ENCODE assay signal across 1 cellular context in the genomic region with DNA sequence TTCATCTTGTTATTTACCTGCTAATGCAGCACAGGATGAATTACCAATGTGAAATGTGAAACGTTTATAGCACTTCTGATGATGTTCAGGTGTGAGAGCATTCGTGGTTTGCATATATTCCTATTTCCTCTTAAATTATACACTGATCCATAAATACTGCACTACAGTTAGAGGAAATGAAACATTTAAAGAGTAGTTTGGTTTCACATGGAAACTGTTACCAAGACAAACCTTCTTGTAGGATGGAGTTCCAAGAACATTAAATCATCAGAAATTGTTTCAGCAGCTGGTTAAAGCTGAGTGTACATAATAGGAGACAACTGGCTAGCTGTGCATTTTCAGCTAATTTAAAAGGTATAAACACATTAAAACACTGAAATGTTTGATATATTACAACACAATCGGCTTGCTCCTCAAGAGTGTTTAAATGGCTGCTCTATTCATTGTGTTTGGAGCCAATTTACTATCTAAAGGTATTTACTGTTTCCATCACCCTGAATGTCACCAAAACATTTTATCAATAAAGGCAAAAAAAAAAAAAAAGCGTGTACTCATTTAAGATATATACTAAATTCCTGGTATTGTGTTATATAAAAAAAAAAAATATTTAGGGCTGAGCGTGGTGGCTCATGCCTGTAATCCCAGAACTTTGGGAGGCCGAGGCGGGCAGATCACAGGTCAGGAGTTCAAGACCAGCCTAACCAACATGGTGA.
TF ChIP-seq lines count a peak whose summit lies in the region.

No MANE protein-coding gene starts in this region.

TF ChIP-seq in SK-N-SH treated with all-trans-retinoic acid at 6 μM for 48 hours, 23 proteins besides CTCF, POLR2A, EP300 and RAD21 (continued from another document):
- no peak for TF ChIP-seq ZFP3 (CRISPR knock-in tag; IDR thresholded peaks at IDR 0.05)
- no peak for TF ChIP-seq ESRRG (CRISPR knock-in tag; IDR thresholded peaks at IDR 0.05)
- TF ChIP-seq, protein P1, sequence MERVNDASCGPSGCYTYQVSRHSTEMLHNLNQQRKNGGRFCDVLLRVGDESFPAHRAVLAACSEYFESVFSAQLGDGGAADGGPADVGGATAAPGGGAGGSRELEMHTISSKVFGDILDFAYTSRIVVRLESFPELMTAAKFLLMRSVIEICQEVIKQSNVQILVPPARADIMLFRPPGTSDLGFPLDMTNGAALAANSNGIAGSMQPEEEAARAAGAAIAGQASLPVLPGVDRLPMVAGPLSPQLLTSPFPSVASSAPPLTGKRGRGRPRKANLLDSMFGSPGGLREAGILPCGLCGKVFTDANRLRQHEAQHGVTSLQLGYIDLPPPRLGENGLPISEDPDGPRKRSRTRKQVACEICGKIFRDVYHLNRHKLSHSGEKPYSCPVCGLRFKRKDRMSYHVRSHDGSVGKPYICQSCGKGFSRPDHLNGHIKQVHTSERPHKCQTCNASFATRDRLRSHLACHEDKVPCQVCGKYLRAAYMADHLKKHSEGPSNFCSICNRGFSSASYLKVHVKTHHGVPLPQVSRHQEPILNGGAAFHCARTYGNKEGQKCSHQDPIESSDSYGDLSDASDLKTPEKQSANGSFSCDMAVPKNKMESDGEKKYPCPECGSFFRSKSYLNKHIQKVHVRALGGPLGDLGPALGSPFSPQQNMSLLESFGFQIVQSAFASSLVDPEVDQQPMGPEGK (CRISPR knock-in tag; IDR thresholded peaks at IDR 0.05; ENCODE audit: borderline replicate concordance): no peak
- TF ChIP-seq ZC3H10 (CRISPR knock-in tag; IDR thresholded peaks at IDR 0.05): no peak
- no peak for TF ChIP-seq OSR1 (CRISPR knock-in tag; IDR thresholded peaks at IDR 0.05)
- no peak for TF ChIP-seq CSDC2 (CRISPR knock-in tag; IDR thresholded peaks at IDR 0.05)
- TF ChIP-seq GLIS3 (CRISPR knock-in tag; IDR thresholded peaks at IDR 0.05): no peak
- TF ChIP-seq ZNF8 (CRISPR knock-in tag; IDR thresholded peaks at IDR 0.05): no peak
- TF ChIP-seq ZNF70 (CRISPR knock-in tag; IDR thresholded peaks at IDR 0.05): no peak
- TF ChIP-seq, protein P2, sequence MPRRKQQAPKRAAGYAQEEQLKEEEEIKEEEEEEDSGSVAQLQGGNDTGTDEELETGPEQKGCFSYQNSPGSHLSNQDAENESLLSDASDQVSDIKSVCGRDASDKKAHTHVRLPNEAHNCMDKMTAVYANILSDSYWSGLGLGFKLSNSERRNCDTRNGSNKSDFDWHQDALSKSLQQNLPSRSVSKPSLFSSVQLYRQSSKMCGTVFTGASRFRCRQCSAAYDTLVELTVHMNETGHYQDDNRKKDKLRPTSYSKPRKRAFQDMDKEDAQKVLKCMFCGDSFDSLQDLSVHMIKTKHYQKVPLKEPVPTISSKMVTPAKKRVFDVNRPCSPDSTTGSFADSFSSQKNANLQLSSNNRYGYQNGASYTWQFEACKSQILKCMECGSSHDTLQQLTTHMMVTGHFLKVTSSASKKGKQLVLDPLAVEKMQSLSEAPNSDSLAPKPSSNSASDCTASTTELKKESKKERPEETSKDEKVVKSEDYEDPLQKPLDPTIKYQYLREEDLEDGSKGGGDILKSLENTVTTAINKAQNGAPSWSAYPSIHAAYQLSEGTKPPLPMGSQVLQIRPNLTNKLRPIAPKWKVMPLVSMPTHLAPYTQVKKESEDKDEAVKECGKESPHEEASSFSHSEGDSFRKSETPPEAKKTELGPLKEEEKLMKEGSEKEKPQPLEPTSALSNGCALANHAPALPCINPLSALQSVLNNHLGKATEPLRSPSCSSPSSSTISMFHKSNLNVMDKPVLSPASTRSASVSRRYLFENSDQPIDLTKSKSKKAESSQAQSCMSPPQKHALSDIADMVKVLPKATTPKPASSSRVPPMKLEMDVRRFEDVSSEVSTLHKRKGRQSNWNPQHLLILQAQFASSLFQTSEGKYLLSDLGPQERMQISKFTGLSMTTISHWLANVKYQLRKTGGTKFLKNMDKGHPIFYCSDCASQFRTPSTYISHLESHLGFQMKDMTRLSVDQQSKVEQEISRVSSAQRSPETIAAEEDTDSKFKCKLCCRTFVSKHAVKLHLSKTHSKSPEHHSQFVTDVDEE (CRISPR knock-in tag; IDR thresholded peaks at IDR 0.05): no peak
- no peak for TF ChIP-seq TCF4 (CRISPR knock-in tag; IDR thresholded peaks at IDR 0.05; ENCODE audit: borderline replicate concordance)
- no peak for TF ChIP-seq ZFP30 (CRISPR knock-in tag; IDR thresholded peaks at IDR 0.05)
- TF ChIP-seq PPARA (CRISPR knock-in tag; IDR thresholded peaks at IDR 0.05; ENCODE audit: borderline replicate concordance): no peak
- no peak for TF ChIP-seq RARB (CRISPR knock-in tag; IDR thresholded peaks at IDR 0.05)
- TF ChIP-seq ZNF565 (CRISPR knock-in tag; conservative IDR thresholded peaks at IDR 0.05; ENCODE audit: low read depth): no peak
- no peak for TF ChIP-seq TOX (CRISPR knock-in tag; IDR thresholded peaks at IDR 0.05; ENCODE audit: borderline replicate concordance)
